In the genomic region with DNA sequence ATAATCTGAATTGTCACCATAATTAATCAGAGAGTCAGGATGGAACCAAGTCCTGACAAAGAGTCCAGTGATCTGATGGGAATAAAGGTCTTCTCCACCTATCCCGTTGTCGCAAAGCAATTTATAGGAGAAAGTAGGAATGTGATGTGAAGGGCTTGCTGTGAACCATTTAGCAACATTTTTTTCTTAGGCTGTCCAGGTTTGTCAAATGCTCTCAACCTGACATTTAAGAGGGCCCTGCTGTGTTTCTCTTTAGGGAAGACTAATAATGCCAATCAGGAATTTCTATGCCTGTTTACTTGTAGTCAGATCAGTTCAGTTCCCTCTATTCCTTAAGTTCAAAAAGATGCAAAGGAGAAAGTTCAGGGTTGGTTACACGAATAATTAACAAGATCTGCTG, we compare ENCODE assay signal across 1 cellular context.
A peak's percentile ranks its signal among the peaks of the same experiment; 100 is the strongest.
TF ChIP-seq lines count a peak whose summit lies in the region.

No MANE protein-coding gene starts in this region.

TF ChIP-seq in H1, 55 proteins besides CTCF, POLR2A, EP300 and RAD21:
- peak; percentile 21 for TF ChIP-seq TAF7 (optimal IDR thresholded peaks at IDR 0.05; ENCODE audit: borderline replicate concordance, low read depth, low read length)
- no peak for TF ChIP-seq BRCA1 (IDR thresholded peaks at IDR 0.05; ENCODE audit: low read depth, low read length)
